14 cellular contexts compared by ENCODE assay signal in the genomic region with DNA sequence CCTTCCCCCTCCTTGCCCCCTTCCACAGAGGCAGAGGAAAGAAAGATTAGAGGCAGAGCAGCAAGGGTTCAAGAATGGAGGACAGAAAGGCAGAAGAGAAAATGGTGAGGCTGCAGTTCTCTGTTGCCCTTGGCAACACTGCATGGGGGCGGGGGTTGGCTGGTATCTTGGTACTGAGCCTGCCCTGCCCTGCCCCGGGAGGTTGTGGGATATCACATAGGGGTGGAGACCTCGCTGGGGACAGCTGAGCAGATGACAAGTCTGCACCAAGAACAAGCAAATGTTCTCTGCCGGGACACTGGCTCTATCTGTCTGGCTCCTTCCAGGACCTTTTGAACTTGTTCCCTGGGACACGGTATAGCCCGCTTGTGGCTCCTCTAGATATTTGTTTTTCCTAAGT. TPM values are rescaled to one million over a fixed set of nuclear protein-coding genes. Genes with fewer than 3 reads are reported as not detected.
DNase-seq lines count a peak whose midpoint lies in the region; ATAC-seq, FAIRE-seq and TF ChIP-seq lines count a peak whose summit lies in the region.
"Had no signal": no experiment of that assay in that cellular context is flagged by ENCODE, and none has a peak within 500 bp of the region (broad histone marks: within the 10 kb centered on the region; RNA-seq: fewer than 3 reads in every experiment).

No MANE protein-coding gene starts in this region.

- ATAC-seq in HCT116: peak; percentile 52; the same call in 1 of the 2 replicates
- ATAC-seq in activated naive CD8-positive, alpha-beta T cell treated with anti-CD3 and anti-CD28 coated beads, Interleukin-2, amount 50 U/mL, for 24 hours: no peak
- no peak for ATAC-seq in GM19463 (IDR thresholded peaks at IDR 0.05; ENCODE audit: unreplicated experiment)

- H3K27ac ChIP-seq in HCT116 (ENCODE audit: low read depth, low read length) (no peak overlapping the region), left ventricle myocardium inferior (replicated peaks) (no peak overlapping the region), small intestine (ENCODE audit: low read depth in 1 of 2, low read length in 1 of 2) (no peak overlapping the region)

- H3K36me3 Mint-ChIP-seq in activated naive CD8-positive, alpha-beta T cell treated with anti-CD3 and anti-CD28 coated beads, Interleukin-2, amount 50 U/mL, for 24 hours (ENCODE audit: low read depth): no peaks in the 10 kb centered on the region
- no peaks in the 10 kb centered on the region for H3K36me3 Mint-ChIP-seq in T-helper 2 cell treated with Interferon-gamma antibody and Interleukin-4, amounts not matched to agents 5 μg/mL and 100 μg/mL, for 36 hours (ENCODE audit: low read depth)

- no peaks in the 10 kb centered on the region for H3K9me2 ChIP-seq in HCT116 (ENCODE audit: insufficient read depth)

- DNase-seq in HCT116 (ENCODE audit: low read depth, low spot score): no peak
- DNase-seq in activated naive CD8-positive, alpha-beta T cell treated with anti-CD3 and anti-CD28 coated beads, Interleukin-2, amount 50 U/mL, for 24 hours: no peak
- peak; percentile 17 for DNase-seq in left ventricle myocardium inferior
- DNase-seq in small intestine: peak; percentile 32
- no peak for DNase-seq in UCSD-AML1 (lab: John Stamatoyannopoulos, UW; ENCODE audit: unreplicated experiment)
- no peak for DNase-seq in midbrain (lab: John Stamatoyannopoulos, UW)
- no peak for DNase-seq in T-helper 2 cell treated with Interferon-gamma antibody and Interleukin-4, amounts not matched to agents 5 μg/mL and 100 μg/mL, for 36 hours (ENCODE audit: low spot score)
- DNase-seq: activated CD8-positive, alpha-beta memory T cell treated with anti-CD3 and anti-CD28 coated beads, Interleukin-2, amount 50 U/mL, for 4 hours; COR-L47; foreskin fibroblast; NCI-H510A; stimulated activated CD4-positive, alpha-beta T cell treated with anti-CD3 and anti-CD28 coated beads, Interleukin-2, amount 100 ng/mL, for 48 hours; T-helper 1 cell had no signal

- H3K4me3 ChIP-seq in HCT116 (replicated peaks in 1 of 2; ENCODE audit: low read depth in 1 of 2, low read length in 2 of 2) (no peak overlapping the region), left ventricle myocardium inferior (no peak overlapping the region), small intestine (ENCODE audit: low read depth in 1 of 2, low read length in 2 of 2) (no peak overlapping the region)

- no peak overlapping the region for H3K4me3 Mint-ChIP-seq in activated naive CD8-positive, alpha-beta T cell treated with anti-CD3 and anti-CD28 coated beads, Interleukin-2, amount 50 U/mL, for 24 hours
- no peak overlapping the region for H3K4me3 Mint-ChIP-seq in T-helper 2 cell treated with Interferon-gamma antibody and Interleukin-4, amounts not matched to agents 5 μg/mL and 100 μg/mL, for 36 hours

- H3K4me1 Mint-ChIP-seq in activated naive CD8-positive, alpha-beta T cell treated with anti-CD3 and anti-CD28 coated beads, Interleukin-2, amount 50 U/mL, for 24 hours: peaks cover 27% of the 10 kb centered on the region
- peaks cover 2% of the 10 kb centered on the region for H3K4me1 Mint-ChIP-seq in T-helper 2 cell treated with Interferon-gamma antibody and Interleukin-4, amounts not matched to agents 5 μg/mL and 100 μg/mL, for 36 hours (ENCODE audit: low read depth)

- WGBS in small intestine, 3 donors: 9 to 24% (median 24%) methylated on average over 6 of the region's 6 CpGs

- H4K20me1 ChIP-seq in HCT116 (ENCODE audit: insufficient read depth): no peaks in the 10 kb centered on the region

- no peaks in the 10 kb centered on the region for H3K36me3 ChIP-seq in HCT116 (ENCODE audit: control insufficient read depth in 1 of 2, insufficient read depth in 2 of 2, low read length in 2 of 2)
- no peaks in the 10 kb centered on the region for H3K36me3 ChIP-seq in left ventricle myocardium inferior
- H3K36me3 ChIP-seq in small intestine (ENCODE audit: control insufficient read depth in 2 of 2, insufficient read depth in 2 of 2, low read length in 2 of 2): no peaks in the 10 kb centered on the region

- no peak for TF ChIP-seq CTCF in HCT116 (IDR thresholded peaks at IDR 0.05 in 2 of 3, conservative IDR thresholded peaks at IDR 0.05 in 1 of 3; ENCODE audit: borderline replicate concordance in 1 of 3, insufficient read depth in 1 of 3, low read depth in 2 of 3, low read length in 2 of 3)
- no peak for TF ChIP-seq CTCF in left ventricle myocardium inferior (IDR thresholded peaks at IDR 0.05; ENCODE audit: borderline replicate concordance)

- H3K4me2 ChIP-seq in HCT116 (ENCODE audit: low read length): peak overlapping the region; percentile 84

- intact Hi-C loops in HCT116 (cut with micrococcal nuclease): loop anchor here (5.0 kb wide), 1 partner anchor 38 kb away; the partner anchor contains the start of gene NHS
- intact Hi-C loops in left ventricle myocardium inferior (cut with micrococcal nuclease): no loop called here

- H3K27ac Mint-ChIP-seq in activated naive CD8-positive, alpha-beta T cell treated with anti-CD3 and anti-CD28 coated beads, Interleukin-2, amount 50 U/mL, for 24 hours: peak overlapping the region; percentile 27
- H3K27ac Mint-ChIP-seq in T-helper 2 cell treated with Interferon-gamma antibody and Interleukin-4, amounts not matched to agents 5 μg/mL and 100 μg/mL, for 36 hours: no peak overlapping the region

- H3K9me3 Mint-ChIP-seq in activated naive CD8-positive, alpha-beta T cell treated with anti-CD3 and anti-CD28 coated beads, Interleukin-2, amount 50 U/mL, for 24 hours: no peaks in the 10 kb centered on the region
- H3K9me3 Mint-ChIP-seq in T-helper 2 cell treated with Interferon-gamma antibody and Interleukin-4, amounts not matched to agents 5 μg/mL and 100 μg/mL, for 36 hours: no peaks in the 10 kb centered on the region

- TF ChIP-seq RAD21 in HCT116 (IDR thresholded peaks at IDR 0.05; ENCODE audit: low read depth): no peak

- H2AFZ ChIP-seq in HCT116 (ENCODE audit: low read depth, low read length, poor library complexity, severe bottlenecking): no peak overlapping the region

- H3K79me2 ChIP-seq in HCT116 (ENCODE audit: insufficient read depth, low read length): no peaks in the 10 kb centered on the region

- peaks cover 4% of the 10 kb centered on the region for H3K27me3 Mint-ChIP-seq in activated naive CD8-positive, alpha-beta T cell treated with anti-CD3 and anti-CD28 coated beads, Interleukin-2, amount 50 U/mL, for 24 hours
- H3K27me3 Mint-ChIP-seq in T-helper 2 cell treated with Interferon-gamma antibody and Interleukin-4, amounts not matched to agents 5 μg/mL and 100 μg/mL, for 36 hours (ENCODE audit: low read depth): no peaks in the 10 kb centered on the region

- CTCF ChIA-PET in HCT116 (lab: Charles Lee): no interaction called here

- RAD21 ChIA-PET in HCT116 (lab: Charles Lee; ENCODE audit: low non-redundant PET in 1 of 2, low total read pairs in 2 of 2, uncharacterized antibody in 2 of 2, unreplicated experiment in 2 of 2): no interaction called here

- H3K4me1 ChIP-seq in HCT116 (ENCODE audit: control insufficient read depth in 1 of 2, insufficient read depth in 2 of 2, low read length in 2 of 2) (peaks cover 26 to 59% of the 10 kb centered on the region in 2 experiments), left ventricle myocardium inferior (no peaks in the 10 kb centered on the region), small intestine (ENCODE audit: control insufficient read depth in 2 of 2, insufficient read depth in 1 of 2, low read depth in 1 of 2, low read length in 1 of 2) (peaks cover 0 to 4% of the 10 kb centered on the region in 2 donors)

- H3K27me3 ChIP-seq in HCT116 (ENCODE audit: insufficient read depth, low read length) (no peaks in the 10 kb centered on the region), left ventricle myocardium inferior (ENCODE audit: low read depth) (no peaks in the 10 kb centered on the region), small intestine (ENCODE audit: control insufficient read depth in 2 of 2, insufficient read depth in 2 of 2, low read length in 2 of 2) (no peaks in the 10 kb centered on the region)

- BruUV-seq in HCT116 (replicated peaks; lab: Mats Ljungman, UMichigan): no TSS peak

- no peaks in the 10 kb centered on the region for H3K9me3 ChIP-seq in HCT116 (ENCODE audit: control insufficient read depth in 1 of 2, insufficient read depth in 1 of 2, low read depth in 1 of 2, low read length in 2 of 2)
- H3K9me3 ChIP-seq in left ventricle myocardium inferior (replicated peaks): no peaks in the 10 kb centered on the region
- H3K9me3 ChIP-seq in small intestine (ENCODE audit: control insufficient read depth, low read depth): no peaks in the 10 kb centered on the region

- no peak for TF ChIP-seq POLR2A in HCT116 (IDR thresholded peaks at IDR 0.05; ENCODE audit: borderline replicate concordance, extremely low read depth, insufficient read depth, insufficient read length)

- FAIRE-seq in small intestine (lab: Jason Lieb, UNC): no peak

- no peak overlapping the region for H3K9ac ChIP-seq in HCT116 (ENCODE audit: low read length)

- POLR2A ChIA-PET in HCT116 (lab: Charles Lee): no interaction called here

TF ChIP-seq in HCT116, 20 proteins besides CTCF, POLR2A, EP300 and RAD21 (continues in another document):
- TF ChIP-seq EZH2 (IDR thresholded peaks at IDR 0.05): no peak
- TF ChIP-seq, protein P1, sequence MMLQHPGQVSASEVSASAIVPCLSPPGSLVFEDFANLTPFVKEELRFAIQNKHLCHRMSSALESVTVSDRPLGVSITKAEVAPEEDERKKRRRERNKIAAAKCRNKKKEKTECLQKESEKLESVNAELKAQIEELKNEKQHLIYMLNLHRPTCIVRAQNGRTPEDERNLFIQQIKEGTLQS (IDR thresholded peaks at IDR 0.05): no peak
- TF ChIP-seq ELF1 (IDR thresholded peaks at IDR 0.05; ENCODE audit: borderline replicate concordance, low read depth): no peak
- TF ChIP-seq EGR1 (IDR thresholded peaks at IDR 0.05; ENCODE audit: low read depth): no peak

RNA-seq across cellular contexts. Expression of gene NHS, which starts 39.8 kb away (rescaled TPM):
- total RNA-seq in HCT116 (2021; ENCODE audit: unreplicated experiment): 5.7 TPM
- polyA plus RNA-seq in HCT116 (2012): 1.6 and 2.3 TPM in 2 replicates
- 1.0 TPM for total RNA-seq in left ventricle myocardium inferior
- polyA plus RNA-seq in small intestine: 1 to 10 TPM in 1 of 3 donors, under 1 TPM in 2; under 0.01 to 1.3 (median 0.27) TPM

Comparison
In these comparisons a context has a peak if more than half of its experiments do, and no peak if none do; other contexts are left out.
1. DNase-seq: peak in left ventricle myocardium inferior (single experiment) and small intestine (single experiment); none in HCT116 (single experiment), activated naive CD8-positive, alpha-beta T cell treated with anti-CD3 and anti-CD28 coated beads, Interleukin-2, amount 50 U/mL, for 24 hours (single experiment), UCSD-AML1 (single experiment), midbrain (single experiment) and T-helper 2 cell treated with Interferon-gamma antibody and Interleukin-4, amounts not matched to agents 5 μg/mL and 100 μg/mL, for 36 hours (single experiment).